ENCODE assay signal across 24 cellular contexts in the genomic region with DNA sequence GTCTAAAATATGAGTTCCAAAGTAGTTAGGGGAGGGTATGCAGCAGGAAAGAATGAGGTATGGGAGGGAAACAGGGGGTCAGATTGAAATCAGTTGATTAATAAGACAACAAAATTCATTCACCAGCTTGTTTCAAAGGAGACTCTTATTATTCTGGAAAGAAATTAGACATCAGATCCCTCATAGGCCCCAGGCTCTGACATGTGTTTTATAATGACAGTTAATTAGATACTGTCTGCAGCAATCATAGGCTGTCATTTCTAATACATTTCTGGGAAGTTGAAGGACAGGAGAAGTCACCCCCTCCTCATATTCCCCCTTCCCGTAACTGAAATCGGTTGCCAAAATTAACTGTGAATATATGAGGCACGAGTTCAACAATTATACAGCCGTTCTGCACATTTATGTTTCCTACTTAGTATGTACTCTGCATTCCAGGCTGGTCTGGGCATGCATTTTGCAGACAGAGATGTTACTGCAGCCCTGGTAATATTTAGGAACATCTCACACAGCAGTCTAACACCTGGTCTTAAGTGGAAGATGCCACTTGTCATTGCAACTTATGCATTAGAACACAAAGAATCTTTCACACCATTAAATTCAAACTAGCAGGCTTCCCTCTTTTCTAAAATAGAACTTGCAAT.
DNase-seq lines count a peak whose midpoint lies in the region; ATAC-seq, FAIRE-seq and TF ChIP-seq lines count a peak whose summit lies in the region.
"Had no signal": no experiment of that assay in that cellular context is flagged by ENCODE, and none has a peak within 500 bp of the region (broad histone marks: within the 10 kb centered on the region; RNA-seq: fewer than 3 reads in every experiment).

No MANE protein-coding gene starts in this region.

- DNase-seq in mammary epithelial cell (peak; percentile 27), MCF 10A (ENCODE audit: unreplicated experiment) (no peak), NCI-H345 (lab: John Stamatoyannopoulos, UW) (peak; percentile 84), epithelial cell of prostate (ENCODE audit: low read depth, low spot score) (no peak), HepG2 (ENCODE audit: low spot score) (no peak)
- DNase-seq: activated CD4-positive, alpha-beta T cell treated with anti-CD3 and anti-CD28 coated beads for 4 hours; activated T-cell treated with anti-CD3 and anti-CD28 coated beads, Interleukin-2, amount 50 U/mL, for 4 hours; COR-L47; effector CD8-positive, alpha-beta T cell; Kasumi-1; natural killer cell; ovary; spleen; stimulated activated CD4-positive, alpha-beta T cell treated with anti-CD3 and anti-CD28 coated beads, Interleukin-2, amount 100 ng/mL, for 48 hours; substantia nigra had no signal

- H3K9me3 ChIP-seq in mammary epithelial cell (replicated peaks; ENCODE audit: insufficient read depth, low read length), result no peaks in the 10 kb centered on the region
- H3K9me3 ChIP-seq in HepG2 (ENCODE audit: low read length), result no peaks in the 10 kb centered on the region
- H3K9me3 ChIP-seq: BLaER1 treated with 17β-estradiol and CSF1 and Interleukin-3, amounts not matched to agents 10 nM and 100 nM; HAP-1; ovary; right atrium auricular region; SJSA1; spleen had no signal

- H3K9ac ChIP-seq in mammary epithelial cell (ENCODE audit: insufficient read depth, low read length), result peak overlapping the region; percentile 21
- H3K9ac ChIP-seq in HepG2 (ENCODE audit: insufficient read depth, low read depth, low read length), result no peak overlapping the region
- H3K9ac ChIP-seq: BLaER1 treated with 17β-estradiol and CSF1 and Interleukin-3, amounts not matched to agents 10 nM and 100 nM had no signal

- H3K9me3 Mint-ChIP-seq in MCF 10A (ENCODE audit: unreplicated experiment), result no peaks in the 10 kb centered on the region
- H3K9me3 Mint-ChIP-seq: activated T-cell treated with anti-CD3 and anti-CD28 coated beads, Interleukin-2, amount 50 U/mL, for 4 hours; natural killer cell; stimulated activated effector memory CD8-positive, alpha-beta T cell treated with anti-CD3 and anti-CD28 coated beads, Interleukin-12 subunit alpha, Interleukin-12 subunit beta, amount 100 ng/mL, for 72 hours had no signal

- no peak overlapping the region for H3K4me3 Mint-ChIP-seq in MCF 10A (ENCODE audit: unreplicated experiment)
- H3K4me3 Mint-ChIP-seq: activated T-cell treated with anti-CD3 and anti-CD28 coated beads, Interleukin-2, amount 50 U/mL, for 4 hours; natural killer cell; stimulated activated effector memory CD8-positive, alpha-beta T cell treated with anti-CD3 and anti-CD28 coated beads, Interleukin-12 subunit alpha, Interleukin-12 subunit beta, amount 100 ng/mL, for 72 hours had no signal

- FAIRE-seq in HepG2 (lab: Jason Lieb, UNC), result no peak
- FAIRE-seq: GM12878 had no signal

- H3K4me2 ChIP-seq in mammary epithelial cell (ENCODE audit: insufficient read depth, low read depth, low read length) (peak overlapping the region; percentile 49), HepG2 (ENCODE audit: low read depth, low read length) (no peak overlapping the region)
- H3K4me2 ChIP-seq: BLaER1 treated with 17β-estradiol and CSF1 and Interleukin-3, amounts not matched to agents 10 nM and 100 nM had no signal

- H3K36me3 ChIP-seq in mammary epithelial cell (ENCODE audit: insufficient read depth, low read length) (no peaks in the 10 kb centered on the region), HepG2 (replicated peaks in 1 of 2; ENCODE audit: control insufficient read depth in 1 of 2, insufficient read depth in 2 of 2, low read length in 2 of 2) (no peaks in the 10 kb centered on the region)
- H3K36me3 ChIP-seq: HAP-1, ovary, right atrium auricular region, SJSA1 had no signal

- no peak for TF ChIP-seq RAD21 in HepG2 (CRISPR knock-in tag; IDR thresholded peaks at IDR 0.05)

- H3K27me3 Mint-ChIP-seq in MCF 10A (ENCODE audit: insufficient read depth, unreplicated experiment), result no peaks in the 10 kb centered on the region

- POLR2A ChIA-PET in MCF 10A (lab: Yijun Ruan, JAX), result interaction anchor here (0.7 to 1.0 kb wide), 5 partner anchors 24 to 84 kb away, joined by 3 read pairs; no protein-coding TSS in a partner anchor
- POLR2A ChIA-PET in HepG2 (lab: Yijun Ruan, JAX), result no interaction called here

- H3K4me3 ChIP-seq in mammary epithelial cell (replicated peaks in 1 of 3; ENCODE audit: insufficient read depth in 1 of 3, low read depth in 2 of 3, low read length in 3 of 3) (no peak overlapping the region), HepG2 (replicated peaks in 1 of 3; ENCODE audit: insufficient read depth in 1 of 3, low read depth in 2 of 3, low read length in 3 of 3) (no peak overlapping the region)
- H3K4me3 ChIP-seq: BLaER1 treated with 17β-estradiol and CSF1 and Interleukin-3, amounts not matched to agents 10 nM and 100 nM; GM12878; HAP-1; ovary; right atrium auricular region; SJSA1; spleen had no signal

- no peaks in the 10 kb centered on the region for H3K27me3 ChIP-seq in mammary epithelial cell (ENCODE audit: insufficient read depth, low read length)
- no peaks in the 10 kb centered on the region for H3K27me3 ChIP-seq in HepG2 (ENCODE audit: control insufficient read depth in 1 of 2, insufficient read depth in 2 of 2, low read length in 2 of 2)
- H3K27me3 ChIP-seq: BLaER1 treated with 17β-estradiol and CSF1 and Interleukin-3, amounts not matched to agents 10 nM and 100 nM; ovary; right atrium auricular region; SJSA1; spleen had no signal

- peaks cover 18% of the 10 kb centered on the region for H3K4me1 Mint-ChIP-seq in MCF 10A (ENCODE audit: insufficient read depth, unreplicated experiment)
- H3K4me1 Mint-ChIP-seq: natural killer cell; stimulated activated effector memory CD8-positive, alpha-beta T cell treated with anti-CD3 and anti-CD28 coated beads, Interleukin-12 subunit alpha, Interleukin-12 subunit beta, amount 100 ng/mL, for 72 hours had no signal

- H3K4me1 ChIP-seq in mammary epithelial cell (ENCODE audit: insufficient read depth, low read length) (peaks cover 35% of the 10 kb centered on the region), HepG2 (ENCODE audit: insufficient read depth, low read length) (peaks cover 20% of the 10 kb centered on the region)
- H3K4me1 ChIP-seq: BLaER1 treated with 17β-estradiol and CSF1 and Interleukin-3, amounts not matched to agents 10 nM and 100 nM; right atrium auricular region; spleen had no signal

- in situ Hi-C loops in mammary epithelial cell (cut with MboI; ENCODE audit: low sequenced_read_pairs in 2 of 2) (no loop called here), HepG2 (cut with HindIII; ENCODE audit: extremely low pct_ligation_motif_present, low pct_unique_long_range_greater_than_20kb) (no loop called here)

- peak overlapping the region; percentile 58 for H3K27ac ChIP-seq in mammary epithelial cell (ENCODE audit: insufficient read depth, low read depth, low read length)
- peak overlapping the region; percentile 75 for H3K27ac ChIP-seq in epithelial cell of prostate
- H3K27ac ChIP-seq in HepG2 (ENCODE audit: extremely low read length, insufficient read depth, low read length), result no peak overlapping the region
- H3K27ac ChIP-seq: BLaER1 treated with 17β-estradiol and CSF1 and Interleukin-3, amounts not matched to agents 10 nM and 100 nM; ovary; right atrium auricular region; SJSA1; spleen had no signal

- intact Hi-C loops in mammary epithelial cell (cut with micrococcal nuclease), result no loop called here
- intact Hi-C loops in MCF 10A (cut with micrococcal nuclease), result no loop called here
- intact Hi-C loops in HepG2 (cut with micrococcal nuclease; ENCODE audit: unreplicated experiment), result no loop called here

- no peak for ATAC-seq in HepG2
- ATAC-seq in HG02938 (IDR thresholded peaks at IDR 0.05; ENCODE audit: unreplicated experiment), result no peak
- no peak for ATAC-seq in GM19328 (IDR thresholded peaks at IDR 0.05; ENCODE audit: unreplicated experiment)
- no peak for ATAC-seq in GM21526 (IDR thresholded peaks at IDR 0.05; ENCODE audit: low FRiP score, unreplicated experiment)
- ATAC-seq: activated T-cell treated with anti-CD3 and anti-CD28 coated beads, Interleukin-2, amount 50 U/mL, for 4 hours; GM12878; natural killer cell; stimulated activated effector memory CD8-positive, alpha-beta T cell treated with anti-CD3 and anti-CD28 coated beads, Interleukin-12 subunit alpha, Interleukin-12 subunit beta, amount 100 ng/mL, for 72 hours had no signal

- WGBS in mammary epithelial cell (ENCODE audit: low coverage, missing lambda C conversion rate), result 10% methylated on average over 4 of the region's 4 CpGs
- WGBS in HepG2 (ENCODE audit: low lambda C conversion rate), result 95% methylated on average over 4 of the region's 4 CpGs

- no peaks in the 10 kb centered on the region for H3K36me3 Mint-ChIP-seq in MCF 10A (ENCODE audit: insufficient read depth, unreplicated experiment)
- H3K36me3 Mint-ChIP-seq: natural killer cell had no signal

- H3K79me2 ChIP-seq in mammary epithelial cell (ENCODE audit: insufficient read depth, low read length) (no peaks in the 10 kb centered on the region), HepG2 (ENCODE audit: insufficient read depth, low read length) (no peaks in the 10 kb centered on the region)

- CTCF ChIA-PET in mammary epithelial cell (lab: Charles Lee; ENCODE audit: low non-redundant PET) (no interaction called here), MCF 10A (lab: Yijun Ruan, JAX) (interaction anchor here (0.5 to 1.4 kb wide), 4 partner anchors 10 to 917 kb away, joined by 3 to 4 read pairs (median 3); no protein-coding TSS in a partner anchor), HepG2 (lab: Yijun Ruan, JAX; ENCODE audit: low intra/inter-chr PET ratio, low total read pairs) (no interaction called here)

- no TSS peak for BruUV-seq in mammary epithelial cell (replicated peaks; lab: Mats Ljungman, UMichigan)
- no TSS peak for BruUV-seq in MCF 10A (replicated peaks; lab: Mats Ljungman, UMichigan)
- no TSS peak for BruUV-seq in HepG2 (replicated peaks; lab: Mats Ljungman, UMichigan)

- no peak for TF ChIP-seq CTCF in mammary epithelial cell (conservative IDR thresholded peaks at IDR 0.05 in 1 of 2, IDR thresholded peaks at IDR 0.05 in 1 of 2; ENCODE audit: extremely low read depth in 1 of 2, insufficient read depth in 1 of 2, low read depth in 1 of 2, low read length in 2 of 2)
- no peak for TF ChIP-seq CTCF in MCF 10A (IDR thresholded peaks at IDR 0.05; ENCODE audit: unreplicated experiment)
- no peak for TF ChIP-seq CTCF in HepG2 (CRISPR knock-in tag; IDR thresholded peaks at IDR 0.05)

- dilution Hi-C loops in mammary epithelial cell (cut with HindIII; ENCODE audit: low sequenced_read_pairs), result no loop called here

- H2AFZ ChIP-seq in mammary epithelial cell (ENCODE audit: low read depth, low read length) (peak overlapping the region; percentile 22), HepG2 (ENCODE audit: low read length) (no peak overlapping the region)

- TF ChIP-seq EP300 in HepG2 (IDR thresholded peaks at IDR 0.05; ENCODE audit: low read depth in 2 of 2, low read length in 2 of 2) (no peak), HepG2 (CRISPR knock-in tag; IDR thresholded peaks at IDR 0.05; ENCODE audit: borderline replicate concordance) (no peak)

- TF ChIP-seq POLR2A in HepG2 (IDR thresholded peaks at IDR 0.05; ENCODE audit: insufficient read depth in 1 of 2, low read depth in 2 of 2, low read length in 2 of 2), result no peak

- no peak overlapping the region for H3K27ac Mint-ChIP-seq in MCF 10A (ENCODE audit: low read depth, unreplicated experiment)
- H3K27ac Mint-ChIP-seq: natural killer cell; stimulated activated effector memory CD8-positive, alpha-beta T cell treated with anti-CD3 and anti-CD28 coated beads, Interleukin-12 subunit alpha, Interleukin-12 subunit beta, amount 100 ng/mL, for 72 hours had no signal

- H4K20me1 ChIP-seq in mammary epithelial cell (ENCODE audit: insufficient read depth, low read length) (no peaks in the 10 kb centered on the region), HepG2 (ENCODE audit: insufficient read depth, low read length) (no peaks in the 10 kb centered on the region)
- H4K20me1 ChIP-seq: BLaER1 treated with 17β-estradiol and CSF1 and Interleukin-3, amounts not matched to agents 10 nM and 100 nM had no signal

Comparison
In these comparisons a context has a peak if more than half of its experiments do, and no peak if none do; other contexts are left out.
1. DNase-seq: peak in mammary epithelial cell (single experiment) and NCI-H345 (single experiment); none in MCF 10A (single experiment), epithelial cell of prostate (single experiment) and HepG2 (single experiment).